ENCODE assay signal across 8 cellular contexts in genomic region chr11:62601364-62602140, GRCh38. TPM values are rescaled to one million over a fixed set of nuclear protein-coding genes. Genes with fewer than 3 reads are reported as not detected.
DNase-seq lines count a peak whose midpoint lies in the region; ATAC-seq, FAIRE-seq and TF ChIP-seq lines count a peak whose summit lies in the region.

TSS of gene MTA2 (minus strand) at chr11:62601865. CDS start at chr11:62601450, 415 bp downstream.

- H3K9me3 ChIP-seq in cardiac muscle cell (ENCODE audit: low read depth), result no peaks in the 10 kb centered on the region

- TF ChIP-seq POLR2A in GM12891 (IDR thresholded peaks at IDR 0.05; ENCODE audit: low read depth, low read length), result peak; percentile 50; the same call in 1 of the 2 replicates

- H3K4me3 ChIP-seq in cardiac muscle cell, result peak within 1 kb of the TSS; percentile 72

- WGBS in adipose tissue, 3 donors, result 0 to 1% (median 1%) methylated on average over 77 to 83 of the region's 83 CpGs

- H3K27ac ChIP-seq in adipose tissue (ENCODE audit: low read depth, low read length) (peak within 1 kb of the TSS; percentile 17), cardiac muscle cell (peak within 1 kb of the TSS; percentile 90)

- FAIRE-seq in GM12891 (lab: Jason Lieb, UNC), result peak; percentile 98

- H3K36me3 Mint-ChIP-seq in T-cell (peaks cover 47% of the 10 kb centered on the region), type B pancreatic cell (peaks cover 31% of the 10 kb centered on the region)

- peaks cover 14% of the 10 kb centered on the region for H3K36me3 ChIP-seq in cardiac muscle cell

- CTCF ChIA-PET in T-cell (lab: Charles Lee), result interaction anchor here in 1 of 2 donors (1.2 to 2.0 kb wide), 5 partner anchors 10 to 64 kb away, joined by 3 to 27 read pairs (median 7); partner anchors contain the start of genes B3GAT3, C11orf98, CSKMT and TUT1

- H3K4me1 Mint-ChIP-seq in T-cell (peaks cover 55 to 59% (median 55%) of the 10 kb centered on the region in 3 donors), type B pancreatic cell (ENCODE audit: unreplicated experiment) (peaks cover 50% of the 10 kb centered on the region)

- TF ChIP-seq CTCF in cardiac muscle cell (IDR thresholded peaks at IDR 0.05; ENCODE audit: low read depth, low read length), result no peak
- TF ChIP-seq CTCF in type B pancreatic cell (conservative IDR thresholded peaks at IDR 0.05), result no peak

- H3K4me3 Mint-ChIP-seq in T-cell (peak within 1 kb of the TSS; percentile 86 to 97 (median 92)), type B pancreatic cell (peak within 1 kb of the TSS; percentile 94)

- no peaks in the 10 kb centered on the region for H3K27me3 ChIP-seq in cardiac muscle cell

- H3K27me3 Mint-ChIP-seq in T-cell, result no peaks in the 10 kb centered on the region
- peaks cover 3% of the 10 kb centered on the region for H3K27me3 Mint-ChIP-seq in type B pancreatic cell

- H3K9me3 Mint-ChIP-seq in T-cell, result no peaks in the 10 kb centered on the region
- H3K9me3 Mint-ChIP-seq in type B pancreatic cell, result no peaks in the 10 kb centered on the region

- POLR2A ChIA-PET in T-cell (lab: Charles Lee), result interaction anchor here (0.5 to 1.9 kb wide), 8 partner anchors 10 to 215 kb away, joined by 3 to 25 read pairs (median 4); partner anchors contain the start of genes C11orf98 (in 2 of the 2), CSKMT (in 2 of the 2) and TUT1 (in 1 of the 2)

- ATAC-seq in HG02840 (IDR thresholded peaks at IDR 0.05; ENCODE audit: low FRiP score, unreplicated experiment), result peak; percentile 68
- ATAC-seq in T-cell (replicated peaks in 1 of 4), result peak; percentile 80 to 83 (median 82)

- H3K27ac Mint-ChIP-seq in T-cell (peak within 1 kb of the TSS; percentile 95 to 100), type B pancreatic cell (peak within 1 kb of the TSS; percentile 100)

- DNase-seq in GM12891 (ENCODE audit: insufficient read length, low spot score) (peak; percentile 98), NCI-H1436 treated with DMSO at 0.1 percent for 48 hours (lab: John Stamatoyannopoulos, UW) (peak; percentile 88), T-cell (peak; percentile 91 to 100 (median 97)), cardiac muscle cell (ENCODE audit: low read depth in 1 of 2, low spot score in 1 of 2) (peak; percentile 99), pons (ENCODE audit: low spot score) (peak; percentile 96), type B pancreatic cell (ENCODE audit: extremely low spot score, unreplicated experiment) (peak; percentile 100)

- peaks cover 21% of the 10 kb centered on the region for H3K4me1 ChIP-seq in cardiac muscle cell (ENCODE audit: low read depth)

TF ChIP-seq in GM12891, 5 proteins besides CTCF, POLR2A, EP300 and RAD21:
- TF ChIP-seq POU2F2 (IDR thresholded peaks at IDR 0.05; ENCODE audit: low read depth, low read length), result peak; percentile 98
- TF ChIP-seq PAX5 (IDR thresholded peaks at IDR 0.05; ENCODE audit: insufficient read depth, low read length, severe bottlenecking), result no peak
- no peak for TF ChIP-seq SPI1 (IDR thresholded peaks at IDR 0.05; ENCODE audit: low read depth, low read length)
- 0 out of 2 replicates have a peak, but pooled peaks have one; percentile 24 for TF ChIP-seq TAF1 (IDR thresholded peaks at IDR 0.05; ENCODE audit: low read depth, low read length)
- peak; percentile 62 for TF ChIP-seq POLR2AphosphoS5 (IDR thresholded peaks at IDR 0.05; ENCODE audit: low read depth, low read length)

RNA-seq across cellular contexts. Expression of gene MTA2, which starts in this region (rescaled TPM):
- polyA plus RNA-seq in GM12891 (2012; ENCODE audit: low read depth, missing spikeins), result 89.2 TPM
- total RNA-seq in T-cell, result 100 to 1,000 TPM; 151 to 185 (median 184) TPM
- polyA plus RNA-seq in adipose tissue, result 10 to 100 TPM; 17.3 to 72.4 (median 48.1) TPM
- 101 and 108 TPM in 2 replicates for total RNA-seq in cardiac muscle cell
- 22.9 and 31.9 TPM in 2 replicates for polyA plus RNA-seq in cardiac muscle cell
- 148 and 152 TPM in 2 replicates for total RNA-seq in type B pancreatic cell (ENCODE audit: low replicate concordance)

Comparison
In these comparisons a context has a peak if more than half of its experiments do, and no peak if none do; other contexts are left out.
1. Peak in every context shown above with its lines: DNase-seq, ATAC-seq, H3K4me3 ChIP-seq and H3K27ac ChIP-seq.